In the genomic region with DNA sequence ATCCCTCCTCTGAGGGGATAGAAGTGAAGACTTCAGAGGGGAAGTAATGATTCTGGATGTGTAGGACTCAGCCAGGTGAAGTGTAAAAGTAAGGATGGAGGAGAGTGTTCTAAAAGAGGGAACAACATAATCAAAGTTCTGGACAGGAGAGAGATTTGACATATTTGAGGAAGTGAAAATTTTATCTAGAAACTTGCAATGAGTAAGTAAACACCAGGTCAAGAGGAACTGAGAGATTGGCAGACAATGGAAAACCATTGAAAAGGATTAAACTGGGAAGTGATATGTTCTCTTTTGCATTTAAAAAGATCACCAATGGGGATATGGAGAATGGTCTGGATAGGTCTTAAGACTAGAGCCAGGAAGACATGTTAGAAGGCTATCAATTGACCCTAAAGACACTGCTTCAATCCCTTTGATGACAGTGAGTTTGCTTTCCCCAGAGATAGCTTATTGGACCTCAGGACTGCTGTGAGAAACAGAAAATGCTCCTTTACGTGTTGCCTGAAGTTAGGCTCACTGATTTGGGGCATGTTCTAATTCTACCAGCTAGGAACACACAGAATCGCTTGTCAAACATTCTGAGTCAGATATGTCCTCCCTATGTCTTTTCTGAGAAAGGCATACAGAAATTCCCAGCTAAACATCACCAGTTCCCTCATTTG, we compare ENCODE assay signal across 8 cellular contexts.
DNase-seq lines count a peak whose midpoint lies in the region; ATAC-seq and FAIRE-seq lines count a peak whose summit lies in the region.

No MANE protein-coding gene starts in this region.

- H3K27me3 ChIP-seq in CD4-positive, CD25-positive, alpha-beta regulatory T cell (ENCODE audit: control insufficient read depth, insufficient read depth, low read length) = no peaks in the 10 kb centered on the region
- no peaks in the 10 kb centered on the region for H3K27me3 ChIP-seq in small intestine (ENCODE audit: control insufficient read depth in 2 of 2, insufficient read depth in 2 of 2, low read length in 2 of 2)

- peak overlapping the region; percentile 1 to 72 (median 50) for H3K27ac Mint-ChIP-seq in CD4-positive, CD25-positive, alpha-beta regulatory T cell
- H3K27ac Mint-ChIP-seq in activated naive CD8-positive, alpha-beta T cell treated with anti-CD3 and anti-CD28 coated beads for 36 hours = peak overlapping the region; percentile 73

- peaks cover 46 to 89% (median 63%) of the 10 kb centered on the region in 4 donors for H3K4me1 Mint-ChIP-seq in CD4-positive, CD25-positive, alpha-beta regulatory T cell
- peaks cover 81% of the 10 kb centered on the region for H3K4me1 Mint-ChIP-seq in activated naive CD8-positive, alpha-beta T cell treated with anti-CD3 and anti-CD28 coated beads for 36 hours

- peaks cover 35% of the 10 kb centered on the region for H3K36me3 Mint-ChIP-seq in CD4-positive, CD25-positive, alpha-beta regulatory T cell
- H3K36me3 Mint-ChIP-seq in activated naive CD8-positive, alpha-beta T cell treated with anti-CD3 and anti-CD28 coated beads for 36 hours = peaks cover 59% of the 10 kb centered on the region

- H3K36me3 ChIP-seq in CD4-positive, CD25-positive, alpha-beta regulatory T cell (ENCODE audit: control insufficient read depth, insufficient read depth, low read length) = no peaks in the 10 kb centered on the region
- H3K36me3 ChIP-seq in small intestine (ENCODE audit: control insufficient read depth in 2 of 2, insufficient read depth in 2 of 2, low read length in 2 of 2) = no peaks in the 10 kb centered on the region

- no peak overlapping the region for H3K4me3 ChIP-seq in CD4-positive, CD25-positive, alpha-beta regulatory T cell (ENCODE audit: low read depth, low read length)
- H3K4me3 ChIP-seq in small intestine (ENCODE audit: low read depth in 1 of 2, low read length in 2 of 2) = no peak overlapping the region

- H3K4me1 ChIP-seq in CD4-positive, CD25-positive, alpha-beta regulatory T cell (ENCODE audit: control insufficient read depth, insufficient read depth, low read length, poor library complexity, severe bottlenecking) = peaks cover 21% of the 10 kb centered on the region
- peaks cover 0 to 9% of the 10 kb centered on the region in 2 donors for H3K4me1 ChIP-seq in small intestine (ENCODE audit: control insufficient read depth in 2 of 2, insufficient read depth in 1 of 2, low read depth in 1 of 2, low read length in 1 of 2)

- no peaks in the 10 kb centered on the region for H3K27me3 Mint-ChIP-seq in CD4-positive, CD25-positive, alpha-beta regulatory T cell
- no peaks in the 10 kb centered on the region for H3K27me3 Mint-ChIP-seq in activated naive CD8-positive, alpha-beta T cell treated with anti-CD3 and anti-CD28 coated beads for 36 hours

- peak overlapping the region in 1 of 4 donors; percentile 29 for H3K4me3 Mint-ChIP-seq in CD4-positive, CD25-positive, alpha-beta regulatory T cell
- H3K4me3 Mint-ChIP-seq in activated naive CD8-positive, alpha-beta T cell treated with anti-CD3 and anti-CD28 coated beads for 36 hours = no peak overlapping the region

- no peak for DNase-seq in CD4-positive, CD25-positive, alpha-beta regulatory T cell
- DNase-seq in activated naive CD8-positive, alpha-beta T cell treated with anti-CD3 and anti-CD28 coated beads for 36 hours = no peak
- DNase-seq in small intestine = no peak
- no peak for DNase-seq in C1 segment of cervical spinal cord (lab: John Stamatoyannopoulos, UW)
- no peak for DNase-seq in NCI-H446 (lab: John Stamatoyannopoulos, UW)
- no peak for DNase-seq in occipital lobe (lab: John Stamatoyannopoulos, UW)

- WGBS in small intestine, 3 donors = 87 to 92% (median 89%) methylated on average over 2 of the region's 2 CpGs

- peaks cover 0 to 4% (median 0%) of the 10 kb centered on the region in 7 donors for H3K9me3 Mint-ChIP-seq in CD4-positive, CD25-positive, alpha-beta regulatory T cell
- peaks cover 14% of the 10 kb centered on the region for H3K9me3 Mint-ChIP-seq in activated naive CD8-positive, alpha-beta T cell treated with anti-CD3 and anti-CD28 coated beads for 36 hours

- no peak overlapping the region for H3K27ac ChIP-seq in CD4-positive, CD25-positive, alpha-beta regulatory T cell (ENCODE audit: insufficient read depth, low read length, poor library complexity, severe bottlenecking)
- H3K27ac ChIP-seq in small intestine (ENCODE audit: low read depth in 1 of 2, low read length in 1 of 2) = no peak overlapping the region

- ATAC-seq in CD4-positive, CD25-positive, alpha-beta regulatory T cell (ENCODE audit: low read depth in 2 of 2) = no peak
- ATAC-seq in GM19395 (IDR thresholded peaks at IDR 0.05; ENCODE audit: unreplicated experiment) (peak; percentile 84), HG03280 (IDR thresholded peaks at IDR 0.05; ENCODE audit: unreplicated experiment) (peak; percentile 67)

- FAIRE-seq in small intestine (lab: Jason Lieb, UNC) = no peak

- H3K9me3 ChIP-seq in CD4-positive, CD25-positive, alpha-beta regulatory T cell (ENCODE audit: control insufficient read depth in 2 of 2, low read length in 2 of 2) = no peaks in the 10 kb centered on the region
- H3K9me3 ChIP-seq in small intestine (ENCODE audit: control insufficient read depth, low read depth) = no peaks in the 10 kb centered on the region

Comparison
In these comparisons a context has a peak if more than half of its experiments do, and no peak if none do; other contexts are left out.
1. ATAC-seq: peak in GM19395 (single experiment) and HG03280 (single experiment); none in CD4-positive, CD25-positive, alpha-beta regulatory T cell (0 of 2).